24 cellular contexts compared by ENCODE assay signal in the genomic region with DNA sequence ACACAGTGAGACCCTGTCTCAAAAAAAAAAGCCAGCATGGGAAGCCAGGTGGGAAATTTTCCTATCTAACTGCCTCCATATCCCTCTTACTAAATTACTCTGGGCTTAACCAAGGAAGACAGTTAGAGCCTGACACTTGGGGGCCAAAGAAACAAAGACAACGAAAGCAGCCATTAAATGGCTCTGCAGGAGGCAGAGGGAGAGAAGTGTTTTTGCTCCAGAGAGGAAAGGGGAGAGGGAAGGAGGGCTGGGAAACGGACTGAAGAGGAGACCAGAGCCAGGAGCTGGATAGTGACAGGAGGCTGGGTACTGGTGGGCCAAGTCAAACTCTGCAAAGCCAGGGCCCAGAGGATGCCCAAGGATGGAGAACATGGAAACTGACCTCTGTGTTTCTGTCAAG. TPM values are rescaled to one million over a fixed set of nuclear protein-coding genes. Genes with fewer than 3 reads are reported as not detected.
A peak's percentile ranks its signal among the peaks of the same experiment; 100 is the strongest.
DNase-seq lines count a peak whose midpoint lies in the region; ATAC-seq, FAIRE-seq and TF ChIP-seq lines count a peak whose summit lies in the region.
"Had no signal": no experiment of that assay in that cellular context is flagged by ENCODE, and none has a peak within 500 bp of the region (broad histone marks: within the 10 kb centered on the region; RNA-seq: fewer than 3 reads in every experiment).

No MANE protein-coding gene starts in this region.

- H3K27ac ChIP-seq in HepG2 (ENCODE audit: extremely low read length, insufficient read depth, low read length), result no peak overlapping the region
- H3K27ac ChIP-seq in right lobe of liver, result no peak overlapping the region
- peak overlapping the region; percentile 48 for H3K27ac ChIP-seq in iPS-20b (ENCODE audit: low read length)
- H3K27ac ChIP-seq: HL-60, KMS-11, SJSA1 had no signal

- in situ Hi-C loops in HepG2 (cut with HindIII; ENCODE audit: extremely low pct_ligation_motif_present, low pct_unique_long_range_greater_than_20kb), result no loop called here

- intact Hi-C loops in HepG2 (cut with micrococcal nuclease; ENCODE audit: unreplicated experiment), result no loop called here
- intact Hi-C loops in right lobe of liver (cut with DNase I), result no loop called here

- WGBS in HepG2 (ENCODE audit: low lambda C conversion rate), result 95% methylated on average over 2 of the region's 2 CpGs
- 100% methylated on average over 2 of the region's 2 CpGs for WGBS in right lobe of liver (ENCODE audit: insufficient coverage, low coverage, low lambda C conversion rate, missing lambda C conversion rate)

- POLR2A ChIA-PET in HepG2 (lab: Yijun Ruan, JAX), result interaction anchor here (1.1 kb wide), 1 partner anchor 10 kb away, joined by 3 read pairs; no protein-coding TSS in a partner anchor

- H3K36me3 ChIP-seq in HepG2 (replicated peaks in 1 of 2; ENCODE audit: control insufficient read depth in 1 of 2, insufficient read depth in 2 of 2, low read length in 2 of 2) (peaks cover 0 to 1% of the 10 kb centered on the region in 2 experiments; a peak in 1 of 5 replicates), right lobe of liver (no peaks in the 10 kb centered on the region), iPS-20b (ENCODE audit: insufficient read depth, low read depth, low read length) (no peaks in the 10 kb centered on the region)
- H3K36me3 ChIP-seq: HAP-1, SJSA1 had no signal

- H3K9ac ChIP-seq in HepG2 (ENCODE audit: insufficient read depth, low read depth, low read length) (no peak overlapping the region), iPS-20b (ENCODE audit: low read depth, low read length) (peak overlapping the region; percentile 32; the same call in 1 of the 2 replicates)
- H3K9ac ChIP-seq: KMS-11 had no signal

- TF ChIP-seq POLR2A in HepG2 (IDR thresholded peaks at IDR 0.05; ENCODE audit: insufficient read depth in 1 of 2, low read depth in 2 of 2, low read length in 2 of 2), result no peak
- no peak for TF ChIP-seq POLR2A in right lobe of liver (IDR thresholded peaks at IDR 0.05)

- peaks cover 0 to 7% of the 10 kb centered on the region in 2 donors for H3K9me3 Mint-ChIP-seq in effector memory CD8-positive, alpha-beta T cell

- FAIRE-seq in HepG2 (lab: Jason Lieb, UNC), result no peak
- FAIRE-seq in frontal cortex (lab: Jason Lieb, UNC), result no peak
- FAIRE-seq: G401.6, GM12892, RCC 7860 had no signal

- no peak overlapping the region for H3K4me3 Mint-ChIP-seq in effector memory CD8-positive, alpha-beta T cell
- H3K4me3 Mint-ChIP-seq: CD8-positive, alpha-beta T cell had no signal

- TF ChIP-seq RAD21 in HepG2 (CRISPR knock-in tag; IDR thresholded peaks at IDR 0.05), result no peak

- DNase-seq in HepG2 (ENCODE audit: low spot score), result no peak
- no peak for DNase-seq in right lobe of liver
- DNase-seq in effector memory CD8-positive, alpha-beta T cell, result no peak
- DNase-seq in NCI-H187 (lab: John Stamatoyannopoulos, UW), result no peak
- DNase-seq in frontal cortex (ENCODE audit: low spot score in 2 of 2), result no peak
- DNase-seq: 8988T; C1 segment of cervical spinal cord; CD8-positive, alpha-beta T cell; DMS153; IMR-90; NCI-H1092 treated with DMSO at 0.1 percent for 48 hours; NCI-H146; NCI-H2029 treated with DMSO at 0.1 percent for 48 hours; NCI-H524 treated with DMSO at 0.1 percent for 48 hours; OCI-M1 had no signal

- H3K4me1 ChIP-seq in HepG2 (ENCODE audit: insufficient read depth, low read length) (peaks cover 14% of the 10 kb centered on the region), right lobe of liver (no peaks in the 10 kb centered on the region), iPS-20b (ENCODE audit: insufficient read depth, low read length) (peaks cover 14% of the 10 kb centered on the region; the same call in 1 of the 2 replicates)
- H3K4me1 ChIP-seq: HAP-1, SJSA1 had no signal

- H3K4me3 ChIP-seq in HepG2 (replicated peaks in 1 of 3; ENCODE audit: insufficient read depth in 1 of 3, low read depth in 2 of 3, low read length in 3 of 3), result no peak overlapping the region
- H3K4me3 ChIP-seq in right lobe of liver, result no peak overlapping the region
- H3K4me3 ChIP-seq in iPS-20b (ENCODE audit: low read length), result peak overlapping the region; percentile 48; the same call in 1 of the 2 replicates
- H3K4me3 ChIP-seq: HAP-1, SJSA1 had no signal

- TF ChIP-seq CTCF in HepG2 (CRISPR knock-in tag; IDR thresholded peaks at IDR 0.05) (no peak), right lobe of liver (IDR thresholded peaks at IDR 0.05) (no peak)

- peaks cover 11 to 18% of the 10 kb centered on the region in 2 donors for H3K4me1 Mint-ChIP-seq in effector memory CD8-positive, alpha-beta T cell (ENCODE audit: low read depth in 2 of 2)

- no peak overlapping the region for H2AFZ ChIP-seq in HepG2 (ENCODE audit: low read length)

- TF ChIP-seq EP300 in HepG2 (IDR thresholded peaks at IDR 0.05; ENCODE audit: low read depth in 2 of 2, low read length in 2 of 2) (no peak), HepG2 (CRISPR knock-in tag; IDR thresholded peaks at IDR 0.05; ENCODE audit: borderline replicate concordance) (no peak)

- H3K4me2 ChIP-seq in HepG2 (ENCODE audit: low read depth, low read length), result no peak overlapping the region
- H3K4me2 ChIP-seq: KMS-11 had no signal

- H3K27me3 ChIP-seq in HepG2 (ENCODE audit: control insufficient read depth in 1 of 2, insufficient read depth in 2 of 2, low read length in 2 of 2) (no peaks in the 10 kb centered on the region), right lobe of liver (no peaks in the 10 kb centered on the region), iPS-20b (ENCODE audit: insufficient read depth, low read length) (no peaks in the 10 kb centered on the region)
- H3K27me3 ChIP-seq: SJSA1 had no signal

- H3K79me2 ChIP-seq in HepG2 (ENCODE audit: insufficient read depth, low read length), result no peaks in the 10 kb centered on the region

- ATAC-seq in HepG2 (no peak), right lobe of liver (no peak), GM19328 (IDR thresholded peaks at IDR 0.05; ENCODE audit: unreplicated experiment) (no peak)
- ATAC-seq in effector memory CD8-positive, alpha-beta T cell (replicated peaks), result no peak
- ATAC-seq: CD8-positive, alpha-beta T cell had no signal

- peaks cover 15% of the 10 kb centered on the region for H3K36me3 Mint-ChIP-seq in effector memory CD8-positive, alpha-beta T cell (ENCODE audit: insufficient read depth)

- H3K27ac Mint-ChIP-seq in effector memory CD8-positive, alpha-beta T cell, result peak overlapping the region; percentile 2 to 85
- H3K27ac Mint-ChIP-seq: CD8-positive, alpha-beta T cell had no signal

- CTCF ChIA-PET in HepG2 (lab: Yijun Ruan, JAX; ENCODE audit: low intra/inter-chr PET ratio, low total read pairs), result no interaction called here

- H3K27me3 Mint-ChIP-seq in effector memory CD8-positive, alpha-beta T cell, result no peaks in the 10 kb centered on the region

- no peaks in the 10 kb centered on the region; the same call in 1 of the 2 replicates for H3K9me3 ChIP-seq in HepG2 (ENCODE audit: low read length)
- no peaks in the 10 kb centered on the region for H3K9me3 ChIP-seq in right lobe of liver
- H3K9me3 ChIP-seq in iPS-20b (ENCODE audit: insufficient read depth, low read depth, low read length), result peaks cover 8% of the 10 kb centered on the region
- H3K9me3 ChIP-seq: HAP-1, SJSA1 had no signal

- no peaks in the 10 kb centered on the region for H4K20me1 ChIP-seq in HepG2 (ENCODE audit: insufficient read depth, low read length)

- BruUV-seq in HepG2 (replicated peaks; lab: Mats Ljungman, UMichigan), result no TSS peak

RNA-seq across cellular contexts. Expression of a gene that starts 10.7 kb away (rescaled TPM):
- total RNA-seq in HepG2 (2016; rRNA removed; fragmentation: Illumina TruSeq; extraction: Trizol) (53.9 and 60.3 TPM in 2 replicates), right lobe of liver (1 to 10 TPM; 3.2 to 7.8 (median 5.9) TPM), frontal cortex (4.9 TPM)
- total RNA-seq in HepG2 (2016; cell fraction: cytosol; rRNA removed; fragmentation: Illumina TruSeq; extraction: Trizol; ENCODE audit: low read depth), result 14.9 and 16.3 TPM in 2 replicates
- total RNA-seq in HepG2 (2016; cell fraction: insoluble cytoplasmic fraction; rRNA removed; fragmentation: Illumina TruSeq; extraction: Trizol), result 49.1 and 52.3 TPM in 2 replicates
- total RNA-seq in HepG2 (2016; cell fraction: membrane; rRNA removed; fragmentation: Illumina TruSeq; extraction: Trizol), result 65.6 and 66.2 TPM in 2 replicates
- total RNA-seq in HepG2 (2016; cell fraction: nucleus; rRNA removed; fragmentation: Illumina TruSeq; extraction: Trizol), result 24.2 and 31.3 TPM in 2 replicates
- 41.3 and 49.9 TPM in 2 replicates for polyA plus RNA-seq in HepG2 (2011; rRNA removed)
- 46.3 and 49.3 TPM in 2 replicates for polyA plus RNA-seq in HepG2 (2011; cell fraction: cytosol; rRNA removed)
- polyA plus RNA-seq in HepG2 (2011; cell fraction: nucleus; rRNA removed), result 32.5 and 35.0 TPM in 2 replicates
- 23.6 and 28.9 TPM in 2 replicates for polyA plus RNA-seq in HepG2 (2012)
- 12.4 and 13.0 TPM in 2 replicates for polyA plus RNA-seq in HepG2 (2016; cell fraction: cytosol; fragmentation: Illumina TruSeq; extraction: Trizol; ENCODE audit: low read depth)
- polyA plus RNA-seq in HepG2 (2016; cell fraction: insoluble cytoplasmic fraction; fragmentation: Illumina TruSeq; extraction: Trizol; ENCODE audit: low read depth), result 49.9 and 59.5 TPM in 2 replicates
- polyA plus RNA-seq in HepG2 (2016; cell fraction: membrane; fragmentation: Illumina TruSeq; extraction: Trizol; ENCODE audit: low read depth), result 44.7 and 47.8 TPM in 2 replicates
- polyA plus RNA-seq in HepG2 (2016; cell fraction: nucleus; fragmentation: Illumina TruSeq; extraction: Trizol; ENCODE audit: insufficient read depth, low read depth), result 38.6 and 40.7 TPM in 2 replicates
- 14.1 and 93.1 TPM in 2 replicates for polyA minus RNA-seq in HepG2 (2011; rRNA and poly(A)+ RNA removed; ENCODE audit: low replicate concordance)
- 38.7 and 42.5 TPM in 2 replicates for polyA minus RNA-seq in HepG2 (2011; cell fraction: cytosol; rRNA and poly(A)+ RNA removed)
- 19.2 and 22.9 TPM in 2 replicates for polyA minus RNA-seq in HepG2 (2011; cell fraction: nucleus; rRNA and poly(A)+ RNA removed)

RNA-seq across cellular contexts. Expression of a gene that starts 21.4 kb away (rescaled TPM):
- 2.2 and 2.7 TPM in 2 replicates for total RNA-seq in HepG2 (2016; rRNA removed; fragmentation: Illumina TruSeq; extraction: Trizol)
- total RNA-seq in HepG2 (2016; cell fraction: cytosol; rRNA removed; fragmentation: Illumina TruSeq; extraction: Trizol; ENCODE audit: low read depth), result 0.79 and 0.91 TPM in 2 replicates
- total RNA-seq in HepG2 (2016; cell fraction: insoluble cytoplasmic fraction; rRNA removed; fragmentation: Illumina TruSeq; extraction: Trizol), result 2.5 TPM in 2 replicates
- 1.5 and 2.5 TPM in 2 replicates for total RNA-seq in HepG2 (2016; cell fraction: membrane; rRNA removed; fragmentation: Illumina TruSeq; extraction: Trizol)
- total RNA-seq in HepG2 (2016; cell fraction: nucleus; rRNA removed; fragmentation: Illumina TruSeq; extraction: Trizol), result 1.3 and 1.7 TPM in 2 replicates
- 0.87 and 1.1 TPM in 2 replicates for polyA plus RNA-seq in HepG2 (2011; rRNA removed)
- 0.72 and 0.73 TPM in 2 replicates for polyA plus RNA-seq in HepG2 (2011; cell fraction: cytosol; rRNA removed)
- 0.59 and 0.69 TPM in 2 replicates for polyA plus RNA-seq in HepG2 (2011; cell fraction: nucleus; rRNA removed)
- 1.2 and 1.4 TPM in 2 replicates for polyA plus RNA-seq in HepG2 (2012)
- 4.6 and 5.7 TPM in 2 replicates for polyA plus RNA-seq in HepG2 (2016; cell fraction: cytosol; fragmentation: Illumina TruSeq; extraction: Trizol; ENCODE audit: low read depth)
- polyA plus RNA-seq in HepG2 (2016; cell fraction: insoluble cytoplasmic fraction; fragmentation: Illumina TruSeq; extraction: Trizol; ENCODE audit: low read depth), result 10.1 and 12.3 TPM in 2 replicates
- 6.4 and 6.8 TPM in 2 replicates for polyA plus RNA-seq in HepG2 (2016; cell fraction: membrane; fragmentation: Illumina TruSeq; extraction: Trizol; ENCODE audit: low read depth)
- 8.9 and 9.0 TPM in 2 replicates for polyA plus RNA-seq in HepG2 (2016; cell fraction: nucleus; fragmentation: Illumina TruSeq; extraction: Trizol; ENCODE audit: insufficient read depth, low read depth)
- 0.72 and 4.7 TPM in 2 replicates for polyA minus RNA-seq in HepG2 (2011; rRNA and poly(A)+ RNA removed; ENCODE audit: low replicate concordance)
- polyA minus RNA-seq in HepG2 (2011; cell fraction: cytosol; rRNA and poly(A)+ RNA removed), result 0.70 and 0.89 TPM in 2 replicates
- 0.39 and 0.75 TPM in 2 replicates for polyA minus RNA-seq in HepG2 (2011; cell fraction: nucleus; rRNA and poly(A)+ RNA removed)
- 10 to 100 TPM in 4 of 6 experiments, 1 to 10 TPM in 2; 7.7 to 44.2 (median 18.1) TPM for total RNA-seq in right lobe of liver
- total RNA-seq in frontal cortex, result 0.41 TPM
- total RNA-seq: CD8-positive, alpha-beta T cell had no signal

RNA-seq across cellular contexts. Expression of a gene that starts 42.9 kb away (rescaled TPM):
- total RNA-seq in HepG2 (2016; rRNA removed; fragmentation: Illumina TruSeq; extraction: Trizol) (292 and 305 TPM in 2 replicates), right lobe of liver (100 to 1,000 TPM in 5 of 6 experiments, 10 to 100 TPM in 1; 78.1 to 232 (median 125) TPM), frontal cortex (26.9 TPM)
- 190 and 258 TPM in 2 replicates for total RNA-seq in HepG2 (2016; cell fraction: cytosol; rRNA removed; fragmentation: Illumina TruSeq; extraction: Trizol; ENCODE audit: low read depth)
- 267 and 306 TPM in 2 replicates for total RNA-seq in HepG2 (2016; cell fraction: insoluble cytoplasmic fraction; rRNA removed; fragmentation: Illumina TruSeq; extraction: Trizol)
- total RNA-seq in HepG2 (2016; cell fraction: membrane; rRNA removed; fragmentation: Illumina TruSeq; extraction: Trizol), result 365 and 437 TPM in 2 replicates
- total RNA-seq in HepG2 (2016; cell fraction: nucleus; rRNA removed; fragmentation: Illumina TruSeq; extraction: Trizol), result 223 and 239 TPM in 2 replicates
- polyA plus RNA-seq in HepG2 (2011; rRNA removed), result 218 and 261 TPM in 2 replicates
- 176 and 232 TPM in 2 replicates for polyA plus RNA-seq in HepG2 (2011; cell fraction: cytosol; rRNA removed)
- polyA plus RNA-seq in HepG2 (2011; cell fraction: nucleus; rRNA removed), result 176 and 181 TPM in 2 replicates
- 118 and 180 TPM in 2 replicates for polyA plus RNA-seq in HepG2 (2012)
- polyA plus RNA-seq in HepG2 (2016; cell fraction: cytosol; fragmentation: Illumina TruSeq; extraction: Trizol; ENCODE audit: low read depth), result 222 and 320 TPM in 2 replicates
- polyA plus RNA-seq in HepG2 (2016; cell fraction: insoluble cytoplasmic fraction; fragmentation: Illumina TruSeq; extraction: Trizol; ENCODE audit: low read depth), result 310 and 340 TPM in 2 replicates
- polyA plus RNA-seq in HepG2 (2016; cell fraction: membrane; fragmentation: Illumina TruSeq; extraction: Trizol; ENCODE audit: low read depth), result 323 and 387 TPM in 2 replicates
- 436 and 461 TPM in 2 replicates for polyA plus RNA-seq in HepG2 (2016; cell fraction: nucleus; fragmentation: Illumina TruSeq; extraction: Trizol; ENCODE audit: insufficient read depth, low read depth)
- polyA minus RNA-seq in HepG2 (2011; rRNA and poly(A)+ RNA removed; ENCODE audit: low replicate concordance), result 97.1 and 193 TPM in 2 replicates
- polyA minus RNA-seq in HepG2 (2011; cell fraction: cytosol; rRNA and poly(A)+ RNA removed), result 56.5 and 59.2 TPM in 2 replicates
- polyA minus RNA-seq in HepG2 (2011; cell fraction: nucleus; rRNA and poly(A)+ RNA removed), result 46.6 and 50.2 TPM in 2 replicates
